ENCODE assay signal across 8 cellular contexts in genomic region chr11:554824-555499, GRCh38. TPM values are rescaled to one million over a fixed set of nuclear protein-coding genes. Genes with fewer than 3 reads are reported as not detected.
A peak's percentile ranks its signal among the peaks of the same experiment; 100 is the strongest.
DNase-seq lines count a peak whose midpoint lies in the region; ATAC-seq and TF ChIP-seq lines count a peak whose summit lies in the region.

No MANE protein-coding gene starts in this region.

- no peak overlapping the region for H3K27ac ChIP-seq in DOHH2 (ENCODE audit: low read depth, low read length)

- intact Hi-C loops in mucosa of descending colon (cut with DNase I, micrococcal nuclease): loop anchor here (10.0 kb wide), 1 partner anchor 170 kb away; no protein-coding TSS in a partner anchor

- peak overlapping the region; percentile 80 for H3K4me2 ChIP-seq in DOHH2 (ENCODE audit: low read length)

- H3K36me3 ChIP-seq in DOHH2 (ENCODE audit: control insufficient read depth, low read length) (no peaks in the 10 kb centered on the region), mucosa of descending colon (ENCODE audit: low read depth) (no peaks in the 10 kb centered on the region)

- peak; percentile 80 for DNase-seq in NCI-H345 treated with DMSO at 0.1 percent for 48 hours (lab: John Stamatoyannopoulos, UW; ENCODE audit: unreplicated experiment)
- peak; percentile 73 to 77 for DNase-seq in activated CD4-positive, alpha-beta T cell treated with anti-CD3 and anti-CD28 coated beads, Interleukin-2, amount 50 U/mL, for 4 hours
- DNase-seq in effector CD4-positive, alpha-beta T cell: peak; percentile 76
- peak; percentile 80 to 87 (median 86) for DNase-seq in mucosa of descending colon
- DNase-seq in stimulated activated naive CD8-positive, alpha-beta T cell treated with anti-CD3 and anti-CD28 coated beads, Interleukin-15, amount 100 ng/mL, for 72 hours: peak; percentile 70 to 71

- H3K27me3 Mint-ChIP-seq in stimulated activated naive CD8-positive, alpha-beta T cell treated with anti-CD3 and anti-CD28 coated beads, Interleukin-15, amount 100 ng/mL, for 72 hours: peaks cover 27% of the 10 kb centered on the region

- H3K9me3 ChIP-seq in DOHH2 (ENCODE audit: control insufficient read depth, insufficient read depth, low read length) (no peaks in the 10 kb centered on the region), mucosa of descending colon (no peaks in the 10 kb centered on the region)

- peaks cover 32% of the 10 kb centered on the region for H3K27me3 ChIP-seq in DOHH2 (ENCODE audit: control insufficient read depth, low read length)

- peak; percentile 59 for ATAC-seq in HG02870 (IDR thresholded peaks at IDR 0.05; ENCODE audit: unreplicated experiment)
- peak; percentile 82 for ATAC-seq in mucosa of descending colon
- ATAC-seq in stimulated activated naive CD8-positive, alpha-beta T cell treated with anti-CD3 and anti-CD28 coated beads, Interleukin-15, amount 100 ng/mL, for 72 hours: peak; percentile 68
- no peak for ATAC-seq in HG03571 (IDR thresholded peaks at IDR 0.05; ENCODE audit: unreplicated experiment)

- H3K4me1 Mint-ChIP-seq in stimulated activated naive CD8-positive, alpha-beta T cell treated with anti-CD3 and anti-CD28 coated beads, Interleukin-15, amount 100 ng/mL, for 72 hours: peaks cover 24% of the 10 kb centered on the region

- peak overlapping the region; percentile 39 to 61 for H3K4me3 Mint-ChIP-seq in stimulated activated naive CD8-positive, alpha-beta T cell treated with anti-CD3 and anti-CD28 coated beads, Interleukin-15, amount 100 ng/mL, for 72 hours

- H3K4me1 ChIP-seq in DOHH2 (ENCODE audit: control insufficient read depth, low read length) (peaks cover 17% of the 10 kb centered on the region), mucosa of descending colon (ENCODE audit: low read depth) (peaks cover 25% of the 10 kb centered on the region)

- H3K79me2 ChIP-seq in DOHH2 (ENCODE audit: control insufficient read depth, low read length): no peaks in the 10 kb centered on the region

- no peaks in the 10 kb centered on the region for H3K9me3 Mint-ChIP-seq in stimulated activated naive CD8-positive, alpha-beta T cell treated with anti-CD3 and anti-CD28 coated beads, Interleukin-15, amount 100 ng/mL, for 72 hours

- TF ChIP-seq CTCF in DOHH2 (IDR thresholded peaks at IDR 0.05; ENCODE audit: low read depth, low read length, poor library complexity, severe bottlenecking) (peak; percentile 59), mucosa of descending colon (IDR thresholded peaks at IDR 0.05) (peak; percentile 41)

- no peak overlapping the region for H3K27ac Mint-ChIP-seq in stimulated activated naive CD8-positive, alpha-beta T cell treated with anti-CD3 and anti-CD28 coated beads, Interleukin-15, amount 100 ng/mL, for 72 hours

- peak overlapping the region; percentile 68 for H3K4me3 ChIP-seq in DOHH2 (ENCODE audit: low read length)
- H3K4me3 ChIP-seq in mucosa of descending colon: no peak overlapping the region

- H3F3A ChIP-seq in DOHH2 (ENCODE audit: control insufficient read depth, insufficient read depth): no peaks in the 10 kb centered on the region

- no peaks in the 10 kb centered on the region for H3K9me2 ChIP-seq in DOHH2 (replicated peaks; ENCODE audit: control insufficient read depth, low read length)

- no peaks in the 10 kb centered on the region for H4K20me1 ChIP-seq in DOHH2 (ENCODE audit: control insufficient read depth, insufficient read depth, low read depth, low read length)

RNA-seq across cellular contexts. Expression of gene LMNTD2, which starts 5.6 kb away (rescaled TPM):
- 10 to 100 TPM in 2 of 3 donors, 1 to 10 TPM in 1; 5.4 to 19.1 (median 10.7) TPM for total RNA-seq in mucosa of descending colon

RNA-seq across cellular contexts. Expression of gene RASSF7, which starts 5.8 kb away (rescaled TPM):
- 100 to 1,000 TPM in 1 of 3 donors, 10 to 100 TPM in 2; 45.7 to 108 (median 83.7) TPM for total RNA-seq in mucosa of descending colon

RNA-seq across cellular contexts. Expression of gene LRRC56, which starts 17.6 kb away (rescaled TPM):
- 1 to 10 TPM; 1.5 to 5.2 (median 4.8) TPM for total RNA-seq in mucosa of descending colon

RNA-seq across cellular contexts. Expression of gene HRAS, which starts 19.6 kb away (rescaled TPM):
- total RNA-seq in mucosa of descending colon: 10 to 100 TPM; 41.4 to 50.6 (median 50.1) TPM

RNA-seq across cellular contexts. Expression of gene PHRF1, which starts 21.3 kb away (rescaled TPM):
- total RNA-seq in mucosa of descending colon: 10 to 100 TPM; 35.0 to 40.2 (median 35.0) TPM
